In the genomic region with DNA sequence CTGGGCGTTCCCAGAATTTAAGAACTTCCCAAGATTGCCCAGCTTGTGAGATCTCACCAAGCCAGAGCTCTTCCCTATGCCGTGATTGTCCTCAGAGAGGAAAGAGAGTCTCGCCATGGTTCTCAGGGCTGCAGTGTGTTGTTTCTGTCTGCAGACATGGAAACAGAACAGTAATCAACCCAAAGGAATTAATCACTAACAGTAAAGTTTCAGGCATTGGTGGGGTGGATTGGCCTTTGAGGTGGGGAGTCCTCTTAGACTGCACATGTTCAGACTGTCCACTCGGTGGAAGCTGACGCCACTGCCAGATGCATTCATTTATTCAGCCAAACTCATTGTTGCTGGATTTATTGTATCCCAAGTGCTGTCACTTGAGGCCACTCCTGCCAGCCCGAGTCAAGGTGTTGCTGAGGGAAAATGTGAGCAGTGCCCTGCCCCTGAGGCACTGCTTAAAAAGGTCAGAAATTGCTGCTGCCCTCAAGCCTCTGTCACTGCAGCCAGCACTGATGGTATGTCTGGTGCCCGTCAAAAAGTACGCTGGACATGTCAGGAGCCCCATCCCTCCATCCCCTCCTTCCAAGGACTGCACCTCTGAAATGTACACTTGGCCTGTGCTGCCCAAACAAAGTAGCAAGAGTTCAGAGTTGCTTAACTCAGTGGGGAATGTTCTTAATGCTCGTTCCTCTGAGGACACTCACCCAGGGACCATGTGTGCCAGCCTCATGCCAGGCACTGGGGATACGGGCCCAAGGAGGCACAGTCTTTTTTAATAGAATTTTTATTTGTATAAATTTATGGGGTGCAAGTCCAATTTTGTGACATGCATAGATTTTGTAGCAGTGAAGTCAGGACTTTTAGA, we compare ENCODE assay signal across 14 cellular contexts.
DNase-seq lines count a peak whose midpoint lies in the region; ATAC-seq, FAIRE-seq and TF ChIP-seq lines count a peak whose summit lies in the region.
"Had no signal": no experiment of that assay in that cellular context is flagged by ENCODE, and none has a peak within 500 bp of the region (broad histone marks: within the 10 kb centered on the region; RNA-seq: fewer than 3 reads in every experiment).

No MANE protein-coding gene starts in this region.

- H3K4me3 Mint-ChIP-seq in H9 (no peak overlapping the region), astrocyte (ENCODE audit: unreplicated experiment) (peak overlapping the region; percentile 45)
- H3K4me3 Mint-ChIP-seq: memory B cell; stimulated activated naive B cell treated with anti-CD40 and anti-IgM and Interleukin-4, amounts not matched to agents 10 μg/mL and 1 μg/mL and 100 μg/mL, for 72 hours had no signal

- no CpG with 5 or more reads among the region's 10 CpGs for WGBS in H9 (ENCODE audit: extremely low coverage, insufficient read length, low lambda C conversion rate)

- H3K23ac ChIP-seq in H9 (ENCODE audit: insufficient read length, low read depth, low read length) = no peak overlapping the region

- TF ChIP-seq CTCF in H9 (conservative IDR thresholded peaks at IDR 0.05) (no peak), astrocyte (IDR thresholded peaks at IDR 0.05; ENCODE audit: insufficient read depth, low read depth, low read length) (no peak)

- H4K91ac ChIP-seq in H9 (ENCODE audit: insufficient read length, low read depth, low read length) = no peak overlapping the region

- no peak overlapping the region for H3K4me3 ChIP-seq in astrocyte (ENCODE audit: insufficient read depth, low read depth, low read length)
- peak overlapping the region in 1 of 2 donors; percentile 35 for H3K4me3 ChIP-seq in stomach smooth muscle (ENCODE audit: low read length in 2 of 2)

- no peaks in the 10 kb centered on the region for H3K79me2 ChIP-seq in H9 (ENCODE audit: insufficient read depth, low read length)
- H3K79me2 ChIP-seq in astrocyte (ENCODE audit: insufficient read depth, low read length) = peaks cover 52% of the 10 kb centered on the region

- H3K18ac ChIP-seq in H9 (ENCODE audit: insufficient read length, low read depth, low read length) = no peak overlapping the region

- no peak overlapping the region for H2AK5ac ChIP-seq in H9 (ENCODE audit: insufficient read length, low read length)

- H3K27ac ChIP-seq in H9 (ENCODE audit: insufficient read length, low read depth, low read length) = no peak overlapping the region
- H3K27ac ChIP-seq in astrocyte (ENCODE audit: low read depth, low read length) = peak overlapping the region; percentile 95
- peak overlapping the region; percentile 66 for H3K27ac ChIP-seq in stomach smooth muscle (ENCODE audit: low read length)
- H3K27ac ChIP-seq: KMS-11, WERI-Rb-1 had no signal

- no peak overlapping the region for H2AFZ ChIP-seq in H9 (ENCODE audit: low read length)
- no peak overlapping the region for H2AFZ ChIP-seq in astrocyte (ENCODE audit: low read depth, low read length)

- H4K20me1 ChIP-seq in H9 (ENCODE audit: control insufficient read depth, insufficient read depth, insufficient read length) = no peaks in the 10 kb centered on the region
- no peaks in the 10 kb centered on the region for H4K20me1 ChIP-seq in astrocyte (ENCODE audit: insufficient read depth, low read length)

- peak overlapping the region; percentile 6; the same call in 1 of the 2 replicates for H3K14ac ChIP-seq in H9 (ENCODE audit: insufficient read depth, low read length)

- no peak overlapping the region for H4K5ac ChIP-seq in H9 (ENCODE audit: insufficient read length, low read depth, low read length)

- H3K4me1 ChIP-seq in H9 (ENCODE audit: insufficient read depth, low read length) (no peaks in the 10 kb centered on the region; the same call in 1 of the 2 replicates), astrocyte (ENCODE audit: insufficient read depth, low read length) (peaks cover 92% of the 10 kb centered on the region), stomach smooth muscle (ENCODE audit: control insufficient read depth, insufficient read depth, low read length) (peaks cover 77% of the 10 kb centered on the region)

- no peak overlapping the region for H2BK20ac ChIP-seq in H9 (ENCODE audit: low read depth, low read length, poor library complexity, severe bottlenecking)

- H3T11ph ChIP-seq in H9 (ENCODE audit: low read length) = no peak overlapping the region

- ATAC-seq in HG03354 (IDR thresholded peaks at IDR 0.05; ENCODE audit: poor library complexity, severe bottlenecking, unreplicated experiment) (no peak), Right ventricle myocardium superior (ENCODE audit: poor library complexity) (no peak)
- ATAC-seq: stimulated activated naive B cell treated with anti-CD40 and anti-IgM and Interleukin-4, amounts not matched to agents 10 μg/mL and 1 μg/mL and 100 μg/mL, for 72 hours had no signal

- DNase-seq in H9 = no peak
- peak; percentile 78 for DNase-seq in astrocyte (ENCODE audit: low read depth)
- DNase-seq in kidney tubule cell (ENCODE audit: low spot score) = peak; percentile 66
- DNase-seq in epidermal melanocyte (ENCODE audit: insufficient read length, low spot score) = no peak
- DNase-seq in NCI-H1048 (lab: John Stamatoyannopoulos, UW) = no peak
- DNase-seq in Right ventricle myocardium superior = no peak
- DNase-seq: NCI-H1436; nucleus accumbens; stimulated activated naive B cell treated with anti-CD40 and anti-IgM and Interleukin-4, amounts not matched to agents 10 μg/mL and 1 μg/mL and 100 μg/mL, for 72 hours; WERI-Rb-1 had no signal

- H2BK15ac ChIP-seq in H9 (ENCODE audit: low read depth, low read length) = no peak overlapping the region

- no peak overlapping the region for H2BK5ac ChIP-seq in H9 (ENCODE audit: insufficient read length, low read length)

- H3K4me1 Mint-ChIP-seq in H9 (peaks cover 30 to 36% of the 10 kb centered on the region in 2 experiments), astrocyte (ENCODE audit: low read depth, unreplicated experiment) (peaks cover 83% of the 10 kb centered on the region)
- H3K4me1 Mint-ChIP-seq: memory B cell; stimulated activated naive B cell treated with anti-CD40 and anti-IgM and Interleukin-4, amounts not matched to agents 10 μg/mL and 1 μg/mL and 100 μg/mL, for 72 hours had no signal

- no peak overlapping the region for H4K8ac ChIP-seq in H9 (replicated peaks; ENCODE audit: insufficient read length, low read depth, low read length)

- H3K27me3 ChIP-seq in H9 (ENCODE audit: insufficient read depth, low read length) (no peaks in the 10 kb centered on the region), astrocyte (ENCODE audit: insufficient read depth, low read length) (no peaks in the 10 kb centered on the region), stomach smooth muscle (ENCODE audit: control insufficient read depth in 1 of 2, insufficient read depth in 2 of 2, low read length in 2 of 2) (no peaks in the 10 kb centered on the region)

- no peaks in the 10 kb centered on the region for H3K9me3 ChIP-seq in H9 (ENCODE audit: control insufficient read depth, low read depth, low read length)
- no peaks in the 10 kb centered on the region for H3K9me3 ChIP-seq in astrocyte (ENCODE audit: insufficient read depth, low read depth, low read length)
- no peaks in the 10 kb centered on the region for H3K9me3 ChIP-seq in stomach smooth muscle (ENCODE audit: control insufficient read depth in 2 of 2, low read length in 2 of 2)

- no peaks in the 10 kb centered on the region for H3K79me1 ChIP-seq in H9 (ENCODE audit: insufficient read depth, low read depth, low read length, poor library complexity, severe bottlenecking)

- no peaks in the 10 kb centered on the region for H3K36me3 ChIP-seq in astrocyte (ENCODE audit: insufficient read depth, low read length)
- no peaks in the 10 kb centered on the region for H3K36me3 ChIP-seq in stomach smooth muscle (ENCODE audit: control insufficient read depth in 2 of 2, insufficient read depth in 2 of 2, low read length in 2 of 2)
- H3K36me3 ChIP-seq: WERI-Rb-1 had no signal

- H3K36me3 Mint-ChIP-seq in H9 (ENCODE audit: insufficient read depth in 1 of 3, low read depth in 3 of 3) (peaks cover 3 to 10% (median 8%) of the 10 kb centered on the region in 3 experiments; a peak in 6 of 7 replicates), astrocyte (ENCODE audit: low read depth, unreplicated experiment) (peaks cover 8% of the 10 kb centered on the region)
- H3K36me3 Mint-ChIP-seq: memory B cell; stimulated activated naive B cell treated with anti-CD40 and anti-IgM and Interleukin-4, amounts not matched to agents 10 μg/mL and 1 μg/mL and 100 μg/mL, for 72 hours had no signal

- H3K27ac Mint-ChIP-seq in H9 = no peak overlapping the region
- peak overlapping the region; percentile 99 for H3K27ac Mint-ChIP-seq in astrocyte (ENCODE audit: unreplicated experiment)
- H3K27ac Mint-ChIP-seq: memory B cell; stimulated activated naive B cell treated with anti-CD40 and anti-IgM and Interleukin-4, amounts not matched to agents 10 μg/mL and 1 μg/mL and 100 μg/mL, for 72 hours had no signal

- no peaks in the 10 kb centered on the region for H3K23me2 ChIP-seq in H9 (ENCODE audit: insufficient read length, low read depth, low read length, poor library complexity, severe bottlenecking)

- no peak overlapping the region for H3K56ac ChIP-seq in H9 (ENCODE audit: insufficient read length, low read depth, low read length)

- H3K9ac ChIP-seq in H9 (ENCODE audit: extremely low read depth, insufficient read length, low read length) (no peak overlapping the region), astrocyte (ENCODE audit: low read length) (peak overlapping the region; percentile 83), stomach smooth muscle (ENCODE audit: low read length in 2 of 2) (no peak overlapping the region)
- H3K9ac ChIP-seq: KMS-11 had no signal

- H3K4me2 ChIP-seq in H9 (ENCODE audit: insufficient read depth, insufficient read length, low read length) (no peak overlapping the region), astrocyte (ENCODE audit: low read length) (peak overlapping the region; percentile 80)
- H3K4me2 ChIP-seq: KMS-11 had no signal

- FAIRE-seq in astrocyte (lab: Jason Lieb, UNC) = no peak

- H3K9me3 Mint-ChIP-seq in H9 (no peaks in the 10 kb centered on the region), astrocyte (ENCODE audit: unreplicated experiment) (peaks cover 3% of the 10 kb centered on the region)
- H3K9me3 Mint-ChIP-seq: memory B cell; stimulated activated naive B cell treated with anti-CD40 and anti-IgM and Interleukin-4, amounts not matched to agents 10 μg/mL and 1 μg/mL and 100 μg/mL, for 72 hours had no signal

- H3K27me3 Mint-ChIP-seq in H9 (ENCODE audit: low read depth) (no peaks in the 10 kb centered on the region), astrocyte (ENCODE audit: low read depth, unreplicated experiment) (no peaks in the 10 kb centered on the region)

- H3K4ac ChIP-seq in H9 (ENCODE audit: low read depth, low read length) = no peak overlapping the region

- H2BK12ac ChIP-seq in H9 (ENCODE audit: insufficient read length, low read depth, low read length) = no peak overlapping the region

- no peak overlapping the region for H2BK120ac ChIP-seq in H9 (ENCODE audit: low read depth, low read length, poor library complexity, severe bottlenecking)

- intact Hi-C loops in Right ventricle myocardium superior (cut with DNase I) = no loop called here

Comparison
In these comparisons a context has a peak if more than half of its experiments do, and no peak if none do; other contexts are left out.
1. DNase-seq: peak in astrocyte (single experiment) and kidney tubule cell (single experiment); none in H9 (single experiment), epidermal melanocyte (single experiment), NCI-H1048 (single experiment) and Right ventricle myocardium superior (single experiment).